Comparison of ENCODE assay signal across 33 cellular contexts in the genomic region with DNA sequence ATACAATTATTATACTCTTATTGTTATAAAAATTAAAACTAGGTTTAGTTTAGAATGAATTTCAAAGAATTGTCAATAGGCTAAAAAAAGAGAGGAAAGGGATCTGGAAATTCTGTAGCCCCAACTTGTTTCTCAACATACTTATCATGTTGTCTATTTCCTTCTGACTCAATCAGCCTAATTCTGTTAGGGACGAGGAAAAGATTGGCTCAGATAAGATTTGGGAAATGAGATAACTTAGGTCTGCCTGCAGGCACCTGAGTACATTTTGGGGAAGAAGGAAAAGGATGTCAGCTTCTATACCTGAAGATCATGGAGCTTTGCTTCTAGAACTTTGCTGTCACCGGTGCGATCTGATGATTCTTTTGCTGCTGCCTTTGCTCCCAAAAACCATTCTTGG.
"Had no signal": no experiment of that assay in that cellular context is flagged by ENCODE, and none has a peak within 500 bp of the region (broad histone marks: within the 10 kb centered on the region; RNA-seq: fewer than 3 reads in every experiment).

No MANE protein-coding gene starts in this region.

- H3K4me1 Mint-ChIP-seq: activated CD4-positive, alpha-beta T cell treated with anti-CD3 and anti-CD28 coated beads for 36 hours; activated CD4-positive, alpha-beta T cell treated with anti-CD3 and anti-CD28 coated beads, Interleukin-2, amount 10 ng/mL, durations not matched to agents 24 days and 14 days; activated CD8-positive, alpha-beta memory T cell treated with anti-CD3 and anti-CD28 coated beads, Interleukin-2, amount 10 ng/mL, durations not matched to agents 7 days and 5 days; activated naive CD4-positive, alpha-beta T cell treated with anti-CD3 and anti-CD28 coated beads, Interleukin-2, amount 50 U/mL, for 24 hours; activated naive CD8-positive, alpha-beta T cell treated with anti-CD3 and anti-CD28 coated beads for 36 hours; activated naive CD8-positive, alpha-beta T cell treated with anti-CD3 and anti-CD28 coated beads, Interleukin-2, amount 50 U/mL, for 24 hours; brain had no signal

- H3K27ac Mint-ChIP-seq: activated CD4-positive, alpha-beta memory T cell treated with anti-CD3 and anti-CD28 coated beads for 36 hours; activated CD4-positive, alpha-beta T cell treated with anti-CD3 and anti-CD28 coated beads for 36 hours; activated CD4-positive, alpha-beta T cell treated with anti-CD3 and anti-CD28 coated beads, Interleukin-2, amount 10 ng/mL, durations not matched to agents 24 days and 14 days; activated CD8-positive, alpha-beta memory T cell treated with anti-CD3 and anti-CD28 coated beads, Interleukin-2, amount 10 ng/mL, durations not matched to agents 7 days and 5 days; activated CD8-positive, alpha-beta T cell treated with anti-CD3 and anti-CD28 coated beads, Interleukin-2, amount 10 ng/mL, durations not matched to agents 7 days and 5 days; activated naive CD4-positive, alpha-beta T cell treated with anti-CD3 and anti-CD28 coated beads for 36 hours; activated naive CD4-positive, alpha-beta T cell treated with anti-CD3 and anti-CD28 coated beads, Interleukin-2, amount 50 U/mL, for 24 hours; activated naive CD8-positive, alpha-beta T cell treated with anti-CD3 and anti-CD28 coated beads for 36 hours; activated naive CD8-positive, alpha-beta T cell treated with anti-CD3 and anti-CD28 coated beads, Interleukin-2, amount 50 U/mL, for 24 hours; activated T-helper 1 cell treated with anti-CD3 and anti-CD28 coated beads, Interleukin-12 subunit alpha, Interleukin-12 subunit beta, Interleukin-2, Interleukin-4 antibody, amounts not matched to agents 30 ng/mL and 10 ng/mL and 1 ng/mL, durations not matched to agents 14 hours and 24 hours and 36 hours; activated T-helper 2 cell treated with anti-CD3 and anti-CD28 coated beads, Interferon-gamma antibody, Interleukin-2, Interleukin-4, amounts not matched to agents 10 μg/mL and 5 μg/mL and 100 μg/mL, durations not matched to agents 14 hours and 24 hours and 36 hours; brain; dendritic cell treated with granulocyte-macrophage colony-stimulating factor and Interleukin-4, amounts not matched to agents 40 ng/mL and 50 ng/mL, for 4 days; endodermal cell had no signal

- H3K36me3 ChIP-seq: adrenal gland, breast epithelium, cardiac muscle cell, colonic mucosa had no signal

- H3K27ac ChIP-seq: cardiac muscle cell, colonic mucosa, dorsolateral prefrontal cortex had no signal

- H3K4me3 Mint-ChIP-seq: activated CD4-positive, alpha-beta memory T cell treated with anti-CD3 and anti-CD28 coated beads for 36 hours; activated CD4-positive, alpha-beta T cell treated with anti-CD3 and anti-CD28 coated beads for 36 hours; activated CD4-positive, alpha-beta T cell treated with anti-CD3 and anti-CD28 coated beads, Interleukin-2, amount 10 ng/mL, durations not matched to agents 24 days and 14 days; activated CD8-positive, alpha-beta memory T cell treated with anti-CD3 and anti-CD28 coated beads, Interleukin-2, amount 10 ng/mL, durations not matched to agents 7 days and 5 days; activated CD8-positive, alpha-beta T cell treated with anti-CD3 and anti-CD28 coated beads, Interleukin-2, amount 10 ng/mL, durations not matched to agents 7 days and 5 days; activated naive CD4-positive, alpha-beta T cell treated with anti-CD3 and anti-CD28 coated beads for 36 hours; activated naive CD4-positive, alpha-beta T cell treated with anti-CD3 and anti-CD28 coated beads, Interleukin-2, amount 50 U/mL, for 24 hours; activated naive CD8-positive, alpha-beta T cell treated with anti-CD3 and anti-CD28 coated beads for 36 hours; activated naive CD8-positive, alpha-beta T cell treated with anti-CD3 and anti-CD28 coated beads, Interleukin-2, amount 50 U/mL, for 24 hours; activated T-helper 1 cell treated with anti-CD3 and anti-CD28 coated beads, Interleukin-12 subunit alpha, Interleukin-12 subunit beta, Interleukin-2, Interleukin-4 antibody, amounts not matched to agents 30 ng/mL and 10 ng/mL and 1 ng/mL, durations not matched to agents 14 hours and 24 hours and 36 hours; brain; dendritic cell treated with granulocyte-macrophage colony-stimulating factor and Interleukin-4, amounts not matched to agents 40 ng/mL and 50 ng/mL, for 4 days; endodermal cell had no signal

- H3K9me3 Mint-ChIP-seq: activated CD4-positive, alpha-beta memory T cell treated with anti-CD3 and anti-CD28 coated beads for 36 hours; activated CD4-positive, alpha-beta T cell treated with anti-CD3 and anti-CD28 coated beads, Interleukin-2, amount 10 ng/mL, durations not matched to agents 24 days and 14 days; activated naive CD4-positive, alpha-beta T cell treated with anti-CD3 and anti-CD28 coated beads for 36 hours; activated naive CD4-positive, alpha-beta T cell treated with anti-CD3 and anti-CD28 coated beads, Interleukin-2, amount 50 U/mL, for 24 hours; activated naive CD8-positive, alpha-beta T cell treated with anti-CD3 and anti-CD28 coated beads for 36 hours; activated naive CD8-positive, alpha-beta T cell treated with anti-CD3 and anti-CD28 coated beads, Interleukin-2, amount 50 U/mL, for 24 hours; activated T-helper 1 cell treated with anti-CD3 and anti-CD28 coated beads, Interleukin-12 subunit alpha, Interleukin-12 subunit beta, Interleukin-2, Interleukin-4 antibody, amounts not matched to agents 30 ng/mL and 10 ng/mL and 1 ng/mL, durations not matched to agents 14 hours and 24 hours and 36 hours; activated T-helper 2 cell treated with anti-CD3 and anti-CD28 coated beads, Interferon-gamma antibody, Interleukin-2, Interleukin-4, amounts not matched to agents 10 μg/mL and 5 μg/mL and 100 μg/mL, durations not matched to agents 14 hours and 24 hours and 36 hours; brain; dendritic cell treated with granulocyte-macrophage colony-stimulating factor and Interleukin-4, amounts not matched to agents 40 ng/mL and 50 ng/mL, for 4 days; endodermal cell had no signal

- H3K4me3 ChIP-seq: adrenal gland, breast epithelium, cardiac muscle cell, colonic mucosa, dorsolateral prefrontal cortex had no signal

- ATAC-seq: activated CD4-positive, alpha-beta T cell treated with anti-CD3 and anti-CD28 coated beads for 36 hours; activated CD8-positive, alpha-beta memory T cell treated with anti-CD3 and anti-CD28 coated beads, Interleukin-2, amount 10 ng/mL, durations not matched to agents 7 days and 5 days; activated CD8-positive, alpha-beta T cell treated with anti-CD3 and anti-CD28 coated beads, Interleukin-2, amount 10 ng/mL, durations not matched to agents 7 days and 5 days; activated naive CD8-positive, alpha-beta T cell treated with anti-CD3 and anti-CD28 coated beads, Interleukin-2, amount 50 U/mL, for 24 hours; esophagus mucosa had no signal

- H3K27me3 Mint-ChIP-seq: activated CD8-positive, alpha-beta memory T cell treated with anti-CD3 and anti-CD28 coated beads, Interleukin-2, amount 10 ng/mL, durations not matched to agents 7 days and 5 days; brain; dendritic cell treated with granulocyte-macrophage colony-stimulating factor and Interleukin-4, amounts not matched to agents 40 ng/mL and 50 ng/mL, for 4 days had no signal

- H3K4me1 ChIP-seq: adrenal gland, breast epithelium, colonic mucosa had no signal

- DNase-seq: activated CD4-positive, alpha-beta memory T cell treated with anti-CD3 and anti-CD28 coated beads for 36 hours; activated CD4-positive, alpha-beta T cell treated with anti-CD3 and anti-CD28 coated beads for 36 hours; activated CD4-positive, CD25-positive, alpha-beta regulatory T cell; activated CD4-positive, CD25-positive, alpha-beta regulatory T cell treated with anti-CD3 and anti-CD28 coated beads, Interleukin-2, amount 50 U/mL, for 72 hours; activated CD8-positive, alpha-beta memory T cell treated with anti-CD3 and anti-CD28 coated beads, Interleukin-2, amount 10 ng/mL, durations not matched to agents 7 days and 5 days; activated CD8-positive, alpha-beta memory T cell treated with anti-CD3 and anti-CD28 coated beads, Interleukin-2, amount 50 U/mL, for 4 hours; activated CD8-positive, alpha-beta T cell treated with anti-CD3 and anti-CD28 coated beads, Interleukin-2, amount 10 ng/mL, durations not matched to agents 7 days and 5 days; activated effector memory CD4-positive, alpha-beta T cell treated with anti-CD3 and anti-CD28 coated beads, Interleukin-2, amount 50 U/mL, for 16 hours; activated naive CD4-positive, alpha-beta T cell treated with anti-CD3 and anti-CD28 coated beads for 36 hours; activated naive CD8-positive, alpha-beta T cell treated with anti-CD3 and anti-CD28 coated beads for 36 hours; activated naive CD8-positive, alpha-beta T cell treated with anti-CD3 and anti-CD28 coated beads, Interleukin-2, amount 50 U/mL, for 24 hours; activated T-cell treated with anti-CD3 and anti-CD28 coated beads, Interleukin-2, amount 50 U/mL, for 1 hour; activated T-cell treated with anti-CD3 and anti-CD28 coated beads, Interleukin-2, amount 50 U/mL, for 48 hours; adrenal gland; amygdala; aorta; central memory CD4-positive, alpha-beta T cell; cerebellar nuclear complex; colonic mucosa; dorsolateral prefrontal cortex; effector memory CD4-positive, alpha-beta T cell; endodermal cell; foreskin fibroblast; T-helper 2 cell had no signal

- H3K9me3 ChIP-seq: adrenal gland, breast epithelium, colonic mucosa had no signal

- H3K27me3 ChIP-seq: adrenal gland, breast epithelium, cardiac muscle cell, colonic mucosa, dorsolateral prefrontal cortex had no signal

- H3K36me3 Mint-ChIP-seq: activated CD4-positive, alpha-beta memory T cell treated with anti-CD3 and anti-CD28 coated beads for 36 hours; activated CD8-positive, alpha-beta memory T cell treated with anti-CD3 and anti-CD28 coated beads, Interleukin-2, amount 10 ng/mL, durations not matched to agents 7 days and 5 days; activated naive CD8-positive, alpha-beta T cell treated with anti-CD3 and anti-CD28 coated beads for 36 hours; brain had no signal
